1 cellular context compared by ENCODE assay signal in genomic region chr2:202911513-202912341, GRCh38.
A peak's percentile ranks its signal among the peaks of the same experiment; 100 is the strongest.
TF ChIP-seq lines count a peak whose summit lies in the region.

Gene CARF (plus strand): TSS chr2:202912275. CDS start chr2:202941903, 29,628 bp downstream.
Gene WDR12 (minus strand): TSS chr2:202911673. CDS start chr2:202911476, 197 bp downstream.

TF ChIP-seq in HEK293, 187 proteins besides CTCF, POLR2A, EP300 and RAD21 (continued from another document):
- TF ChIP-seq ZNF10 (tag by site-specific recombination; IDR thresholded peaks at IDR 0.05) (no peak), GLIS2 (tag by site-specific recombination; IDR thresholded peaks at IDR 0.05) (peak; percentile 58), ZNF623 (tag by site-specific recombination; IDR thresholded peaks at IDR 0.05) (no peak), ZBTB11 (tag by site-specific recombination; conservative IDR thresholded peaks at IDR 0.05; ENCODE audit: low read depth) (peak; percentile 74), WT1 (tag by site-specific recombination; IDR thresholded peaks at IDR 0.05) (no peak), ZNF366 (tag by site-specific recombination; conservative IDR thresholded peaks at IDR 0.05) (peak; percentile 98), ZNF394 (tag by site-specific recombination; IDR thresholded peaks at IDR 0.05; ENCODE audit: borderline replicate concordance) (0 out of 2 replicates have a peak, but pooled peaks have one; percentile 28), ZNF76 (tag by site-specific recombination; IDR thresholded peaks at IDR 0.05; ENCODE audit: borderline replicate concordance, low read depth) (peak; percentile 73), IKZF3 (tag by site-specific recombination; IDR thresholded peaks at IDR 0.05) (peak; percentile 31; the same call in 1 of the 2 replicates), ZNF558 (tag by site-specific recombination; IDR thresholded peaks at IDR 0.05) (peak; percentile 34; the same call in 1 of the 2 replicates), ZNF596 (tag by site-specific recombination; IDR thresholded peaks at IDR 0.05) (peak; percentile 99), ZNF585B (tag by site-specific recombination; IDR thresholded peaks at IDR 0.05) (no peak), SP3 (tag by site-specific recombination; IDR thresholded peaks at IDR 0.05) (no peak), ZBTB20 (tag by site-specific recombination; IDR thresholded peaks at IDR 0.05) (peak; percentile 22; the same call in 1 of the 2 replicates), ZNF335 (tag by site-specific recombination; conservative IDR thresholded peaks at IDR 0.05) (peak; percentile 95), ZNF2 (tag by site-specific recombination; IDR thresholded peaks at IDR 0.05) (peak; percentile 33; the same call in 1 of the 2 replicates), ZBTB48 (tag by site-specific recombination; IDR thresholded peaks at IDR 0.05) (peak; percentile 46; the same call in 1 of the 2 replicates), ZEB2 (tag by site-specific recombination; IDR thresholded peaks at IDR 0.05) (peak; percentile 51; the same call in 1 of the 2 replicates), TRIM28 (IDR thresholded peaks at IDR 0.05; ENCODE audit: borderline replicate concordance, low read length) (peak; percentile 38; the same call in 1 of the 2 replicates), GLIS1 (tag by site-specific recombination; IDR thresholded peaks at IDR 0.05) (peak; percentile 44; the same call in 1 of the 2 replicates), ELK4 (IDR thresholded peaks at IDR 0.05; ENCODE audit: borderline replicate concordance, low read depth, low read length) (no peak), ZNF704 (tag by site-specific recombination; IDR thresholded peaks at IDR 0.05) (no peak), ZXDB (tag by site-specific recombination; IDR thresholded peaks at IDR 0.05) (peak; percentile 49), ZNF677 (tag by site-specific recombination; IDR thresholded peaks at IDR 0.05) (no peak), ZNF580 (tag by site-specific recombination; IDR thresholded peaks at IDR 0.05) (peak; percentile 73; the same call in 1 of the 2 replicates), ZNF133 (tag by site-specific recombination; IDR thresholded peaks at IDR 0.05) (no peak), EGR2 (tag by site-specific recombination; IDR thresholded peaks at IDR 0.05; ENCODE audit: low read depth) (no peak), ZNF501 (tag by site-specific recombination; IDR thresholded peaks at IDR 0.05) (peak; percentile 11; the same call in 1 of the 2 replicates)
- TF ChIP-seq, protein P1, sequence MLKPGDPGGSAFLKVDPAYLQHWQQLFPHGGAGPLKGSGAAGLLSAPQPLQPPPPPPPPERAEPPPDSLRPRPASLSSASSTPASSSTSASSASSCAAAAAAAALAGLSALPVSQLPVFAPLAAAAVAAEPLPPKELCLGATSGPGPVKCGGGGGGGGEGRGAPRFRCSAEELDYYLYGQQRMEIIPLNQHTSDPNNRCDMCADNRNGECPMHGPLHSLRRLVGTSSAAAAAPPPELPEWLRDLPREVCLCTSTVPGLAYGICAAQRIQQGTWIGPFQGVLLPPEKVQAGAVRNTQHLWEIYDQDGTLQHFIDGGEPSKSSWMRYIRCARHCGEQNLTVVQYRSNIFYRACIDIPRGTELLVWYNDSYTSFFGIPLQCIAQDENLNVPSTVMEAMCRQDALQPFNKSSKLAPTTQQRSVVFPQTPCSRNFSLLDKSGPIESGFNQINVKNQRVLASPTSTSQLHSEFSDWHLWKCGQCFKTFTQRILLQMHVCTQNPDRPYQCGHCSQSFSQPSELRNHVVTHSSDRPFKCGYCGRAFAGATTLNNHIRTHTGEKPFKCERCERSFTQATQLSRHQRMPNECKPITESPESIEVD (tag by site-specific recombination; IDR thresholded peaks at IDR 0.05), result 0 out of 2 replicates have a peak, but pooled peaks have one; percentile 19
- TF ChIP-seq, protein P2, sequence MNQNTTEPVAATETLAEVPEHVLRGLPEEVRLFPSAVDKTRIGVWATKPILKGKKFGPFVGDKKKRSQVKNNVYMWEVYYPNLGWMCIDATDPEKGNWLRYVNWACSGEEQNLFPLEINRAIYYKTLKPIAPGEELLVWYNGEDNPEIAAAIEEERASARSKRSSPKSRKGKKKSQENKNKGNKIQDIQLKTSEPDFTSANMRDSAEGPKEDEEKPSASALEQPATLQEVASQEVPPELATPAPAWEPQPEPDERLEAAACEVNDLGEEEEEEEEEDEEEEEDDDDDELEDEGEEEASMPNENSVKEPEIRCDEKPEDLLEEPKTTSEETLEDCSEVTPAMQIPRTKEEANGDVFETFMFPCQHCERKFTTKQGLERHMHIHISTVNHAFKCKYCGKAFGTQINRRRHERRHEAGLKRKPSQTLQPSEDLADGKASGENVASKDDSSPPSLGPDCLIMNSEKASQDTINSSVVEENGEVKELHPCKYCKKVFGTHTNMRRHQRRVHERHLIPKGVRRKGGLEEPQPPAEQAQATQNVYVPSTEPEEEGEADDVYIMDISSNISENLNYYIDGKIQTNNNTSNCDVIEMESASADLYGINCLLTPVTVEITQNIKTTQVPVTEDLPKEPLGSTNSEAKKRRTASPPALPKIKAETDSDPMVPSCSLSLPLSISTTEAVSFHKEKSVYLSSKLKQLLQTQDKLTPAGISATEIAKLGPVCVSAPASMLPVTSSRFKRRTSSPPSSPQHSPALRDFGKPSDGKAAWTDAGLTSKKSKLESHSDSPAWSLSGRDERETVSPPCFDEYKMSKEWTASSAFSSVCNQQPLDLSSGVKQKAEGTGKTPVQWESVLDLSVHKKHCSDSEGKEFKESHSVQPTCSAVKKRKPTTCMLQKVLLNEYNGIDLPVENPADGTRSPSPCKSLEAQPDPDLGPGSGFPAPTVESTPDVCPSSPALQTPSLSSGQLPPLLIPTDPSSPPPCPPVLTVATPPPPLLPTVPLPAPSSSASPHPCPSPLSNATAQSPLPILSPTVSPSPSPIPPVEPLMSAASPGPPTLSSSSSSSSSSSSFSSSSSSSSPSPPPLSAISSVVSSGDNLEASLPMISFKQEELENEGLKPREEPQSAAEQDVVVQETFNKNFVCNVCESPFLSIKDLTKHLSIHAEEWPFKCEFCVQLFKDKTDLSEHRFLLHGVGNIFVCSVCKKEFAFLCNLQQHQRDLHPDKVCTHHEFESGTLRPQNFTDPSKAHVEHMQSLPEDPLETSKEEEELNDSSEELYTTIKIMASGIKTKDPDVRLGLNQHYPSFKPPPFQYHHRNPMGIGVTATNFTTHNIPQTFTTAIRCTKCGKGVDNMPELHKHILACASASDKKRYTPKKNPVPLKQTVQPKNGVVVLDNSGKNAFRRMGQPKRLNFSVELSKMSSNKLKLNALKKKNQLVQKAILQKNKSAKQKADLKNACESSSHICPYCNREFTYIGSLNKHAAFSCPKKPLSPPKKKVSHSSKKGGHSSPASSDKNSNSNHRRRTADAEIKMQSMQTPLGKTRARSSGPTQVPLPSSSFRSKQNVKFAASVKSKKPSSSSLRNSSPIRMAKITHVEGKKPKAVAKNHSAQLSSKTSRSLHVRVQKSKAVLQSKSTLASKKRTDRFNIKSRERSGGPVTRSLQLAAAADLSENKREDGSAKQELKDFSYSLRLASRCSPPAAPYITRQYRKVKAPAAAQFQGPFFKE (tag by site-specific recombination; IDR thresholded peaks at IDR 0.05; ENCODE audit: borderline replicate concordance), result no peak
- TF ChIP-seq, protein P3, sequence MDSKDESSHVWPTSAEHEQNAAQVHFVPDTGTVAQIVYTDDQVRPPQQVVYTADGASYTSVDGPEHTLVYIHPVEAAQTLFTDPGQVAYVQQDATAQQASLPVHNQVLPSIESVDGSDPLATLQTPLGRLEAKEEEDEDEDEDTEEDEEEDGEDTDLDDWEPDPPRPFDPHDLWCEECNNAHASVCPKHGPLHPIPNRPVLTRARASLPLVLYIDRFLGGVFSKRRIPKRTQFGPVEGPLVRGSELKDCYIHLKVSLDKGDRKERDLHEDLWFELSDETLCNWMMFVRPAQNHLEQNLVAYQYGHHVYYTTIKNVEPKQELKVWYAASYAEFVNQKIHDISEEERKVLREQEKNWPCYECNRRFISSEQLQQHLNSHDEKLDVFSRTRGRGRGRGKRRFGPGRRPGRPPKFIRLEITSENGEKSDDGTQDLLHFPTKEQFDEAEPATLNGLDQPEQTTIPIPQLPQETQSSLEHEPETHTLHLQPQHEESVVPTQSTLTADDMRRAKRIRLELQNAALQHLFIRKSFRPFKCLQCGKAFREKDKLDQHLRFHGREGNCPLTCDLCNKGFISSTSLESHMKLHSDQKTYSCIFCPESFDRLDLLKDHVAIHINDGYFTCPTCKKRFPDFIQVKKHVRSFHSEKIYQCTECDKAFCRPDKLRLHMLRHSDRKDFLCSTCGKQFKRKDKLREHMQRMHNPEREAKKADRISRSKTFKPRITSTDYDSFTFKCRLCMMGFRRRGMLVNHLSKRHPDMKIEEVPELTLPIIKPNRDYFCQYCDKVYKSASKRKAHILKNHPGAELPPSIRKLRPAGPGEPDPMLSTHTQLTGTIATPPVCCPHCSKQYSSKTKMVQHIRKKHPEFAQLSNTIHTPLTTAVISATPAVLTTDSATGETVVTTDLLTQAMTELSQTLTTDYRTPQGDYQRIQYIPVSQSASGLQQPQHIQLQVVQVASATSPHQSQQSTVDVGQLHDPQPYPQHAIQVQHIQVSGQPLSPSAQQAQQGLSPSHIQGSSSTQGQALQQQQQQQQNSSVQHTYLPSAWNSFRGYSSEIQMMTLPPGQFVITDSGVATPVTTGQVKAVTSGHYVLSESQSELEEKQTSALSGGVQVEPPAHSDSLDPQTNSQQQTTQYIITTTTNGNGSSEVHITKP (tag by site-specific recombination; IDR thresholded peaks at IDR 0.05), result peak; percentile 43; the same call in 1 of the 2 replicates
- TF ChIP-seq, protein P4, sequence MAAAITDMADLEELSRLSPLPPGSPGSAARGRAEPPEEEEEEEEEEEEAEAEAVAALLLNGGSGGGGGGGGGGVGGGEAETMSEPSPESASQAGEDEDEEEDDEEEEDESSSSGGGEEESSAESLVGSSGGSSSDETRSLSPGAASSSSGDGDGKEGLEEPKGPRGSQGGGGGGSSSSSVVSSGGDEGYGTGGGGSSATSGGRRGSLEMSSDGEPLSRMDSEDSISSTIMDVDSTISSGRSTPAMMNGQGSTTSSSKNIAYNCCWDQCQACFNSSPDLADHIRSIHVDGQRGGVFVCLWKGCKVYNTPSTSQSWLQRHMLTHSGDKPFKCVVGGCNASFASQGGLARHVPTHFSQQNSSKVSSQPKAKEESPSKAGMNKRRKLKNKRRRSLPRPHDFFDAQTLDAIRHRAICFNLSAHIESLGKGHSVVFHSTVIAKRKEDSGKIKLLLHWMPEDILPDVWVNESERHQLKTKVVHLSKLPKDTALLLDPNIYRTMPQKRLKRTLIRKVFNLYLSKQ (tag by site-specific recombination; IDR thresholded peaks at IDR 0.05; ENCODE audit: borderline replicate concordance), result no peak
- TF ChIP-seq, protein P5, sequence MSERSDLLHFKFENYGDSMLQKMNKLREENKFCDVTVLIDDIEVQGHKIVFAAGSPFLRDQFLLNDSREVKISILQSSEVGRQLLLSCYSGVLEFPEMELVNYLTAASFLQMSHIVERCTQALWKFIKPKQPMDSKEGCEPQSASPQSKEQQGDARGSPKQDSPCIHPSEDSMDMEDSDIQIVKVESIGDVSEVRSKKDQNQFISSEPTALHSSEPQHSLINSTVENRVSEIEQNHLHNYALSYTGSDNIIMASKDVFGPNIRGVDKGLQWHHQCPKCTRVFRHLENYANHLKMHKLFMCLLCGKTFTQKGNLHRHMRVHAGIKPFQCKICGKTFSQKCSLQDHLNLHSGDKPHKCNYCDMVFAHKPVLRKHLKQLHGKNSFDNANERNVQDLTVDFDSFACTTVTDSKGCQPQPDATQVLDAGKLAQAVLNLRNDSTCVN (tag by site-specific recombination; optimal IDR thresholded peaks at IDR 0.05), result peak; percentile 78
- TF ChIP-seq, protein P6, sequence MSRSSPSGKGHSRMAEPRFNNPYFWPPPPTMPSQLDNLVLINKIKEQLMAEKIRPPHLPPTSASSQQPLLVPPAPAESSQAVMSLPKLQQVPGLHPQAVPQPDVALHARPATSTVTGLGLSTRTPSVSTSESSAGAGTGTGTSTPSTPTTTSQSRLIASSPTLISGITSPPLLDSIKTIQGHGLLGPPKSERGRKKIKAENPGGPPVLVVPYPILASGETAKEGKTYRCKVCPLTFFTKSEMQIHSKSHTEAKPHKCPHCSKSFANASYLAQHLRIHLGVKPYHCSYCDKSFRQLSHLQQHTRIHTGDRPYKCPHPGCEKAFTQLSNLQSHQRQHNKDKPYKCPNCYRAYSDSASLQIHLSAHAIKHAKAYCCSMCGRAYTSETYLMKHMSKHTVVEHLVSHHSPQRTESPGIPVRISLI (tag by site-specific recombination; IDR thresholded peaks at IDR 0.05), result 0 out of 2 replicates have a peak, but pooled peaks have one; percentile 17
